In genomic region chr19:12880551-12881171, GRCh38 we compare ENCODE assay signal across 8 cellular contexts. TPM values are rescaled to one million over a fixed set of nuclear protein-coding genes. Genes with fewer than 3 reads are reported as not detected.
DNase-seq lines count a peak whose midpoint lies in the region; ATAC-seq lines count a peak whose summit lies in the region.

No MANE protein-coding gene starts in this region.

- peak overlapping the region; percentile 63 to 96 (median 92) for H3K27ac Mint-ChIP-seq in CD8-positive, alpha-beta memory T cell
- H3K27ac Mint-ChIP-seq in central memory CD8-positive, alpha-beta T cell (ENCODE audit: low read depth) = peak overlapping the region; percentile 68

- POLR2A ChIA-PET in CD8-positive, alpha-beta memory T cell (lab: Charles Lee) = interaction anchor here (0.7 to 2.0 kb wide), 4 partner anchors 11 to 85 kb away, joined by 3 to 8 read pairs (median 4); partner anchors contain the start of gene GCDH

- ATAC-seq in GM21423 (IDR thresholded peaks at IDR 0.05; ENCODE audit: unreplicated experiment) = peak; percentile 11
- ATAC-seq in central memory CD8-positive, alpha-beta T cell (replicated peaks; ENCODE audit: extremely low read depth, poor library complexity, severe bottlenecking) = no peak
- peak; percentile 46 for ATAC-seq in left lobe of liver

- H3K4me3 ChIP-seq in CD8-positive, alpha-beta memory T cell (ENCODE audit: low read length) = peak overlapping the region; percentile 89

- H3K36me3 ChIP-seq in CD8-positive, alpha-beta memory T cell (ENCODE audit: insufficient read depth, low read length) = peaks cover 14% of the 10 kb centered on the region

- no peaks in the 10 kb centered on the region for H3K9me3 ChIP-seq in CD8-positive, alpha-beta memory T cell (ENCODE audit: low read length)

- no peaks in the 10 kb centered on the region for H3K27me3 ChIP-seq in CD8-positive, alpha-beta memory T cell (ENCODE audit: insufficient read depth, low read length, poor library complexity, severe bottlenecking)

- peaks cover 23 to 36% (median 25%) of the 10 kb centered on the region in 3 donors for H3K4me1 Mint-ChIP-seq in CD8-positive, alpha-beta memory T cell
- H3K4me1 Mint-ChIP-seq in central memory CD8-positive, alpha-beta T cell = peaks cover 31% of the 10 kb centered on the region

- H3K9me3 Mint-ChIP-seq in CD8-positive, alpha-beta memory T cell = no peaks in the 10 kb centered on the region
- H3K9me3 Mint-ChIP-seq in central memory CD8-positive, alpha-beta T cell = no peaks in the 10 kb centered on the region

- peak overlapping the region; percentile 87 to 96 (median 89) for H3K4me3 Mint-ChIP-seq in CD8-positive, alpha-beta memory T cell
- peak overlapping the region; percentile 84 for H3K4me3 Mint-ChIP-seq in central memory CD8-positive, alpha-beta T cell

- H3K4me1 ChIP-seq in CD8-positive, alpha-beta memory T cell (ENCODE audit: insufficient read depth, low read length) = peaks cover 17% of the 10 kb centered on the region

- DNase-seq in CD8-positive, alpha-beta memory T cell = peak in 1 of 5 donors; percentile 45
- DNase-seq in NCI-H146 treated with DMSO at 0.1 percent for 48 hours (lab: John Stamatoyannopoulos, UW; ENCODE audit: unreplicated experiment) (peak; percentile 42), left lobe of liver (ENCODE audit: low spot score) (peak; percentile 55), GOT3 (lab: John Stamatoyannopoulos, UW) (no peak), HPDE6-E6E7 (ENCODE audit: extremely low spot score) (no peak)
- DNase-seq in central memory CD8-positive, alpha-beta T cell (ENCODE audit: low spot score in 2 of 2) = no peak

- peaks cover 0 to 32% (median 0%) of the 10 kb centered on the region in 3 donors for H3K36me3 Mint-ChIP-seq in CD8-positive, alpha-beta memory T cell
- peaks cover 25% of the 10 kb centered on the region for H3K36me3 Mint-ChIP-seq in central memory CD8-positive, alpha-beta T cell (ENCODE audit: insufficient read depth)

- H3K27ac ChIP-seq in CD8-positive, alpha-beta memory T cell (ENCODE audit: low read depth, low read length) = peak overlapping the region; percentile 83
- H3K27ac ChIP-seq in temporal lobe (ENCODE audit: low read depth, low read length) = peak overlapping the region; percentile 76

- CTCF ChIA-PET in CD8-positive, alpha-beta memory T cell (lab: Charles Lee) = interaction anchor here (0.8 to 8.4 kb wide), 6 partner anchors 10 to 204 kb away, joined by 3 to 117 read pairs (median 3); no protein-coding TSS in a partner anchor

- H3K27me3 Mint-ChIP-seq in CD8-positive, alpha-beta memory T cell = no peaks in the 10 kb centered on the region
- H3K27me3 Mint-ChIP-seq in central memory CD8-positive, alpha-beta T cell = no peaks in the 10 kb centered on the region

RNA-seq across cellular contexts. Expression of gene DNASE2, which starts 0.6 kb away (rescaled TPM):
- 10 to 100 TPM; 20.7 to 22.4 TPM for total RNA-seq in CD8-positive, alpha-beta memory T cell
- 61.6 TPM for polyA plus RNA-seq in CD8-positive, alpha-beta memory T cell
- total RNA-seq in left lobe of liver (22.3 TPM), temporal lobe (2.5 TPM)

RNA-seq across cellular contexts. Expression of gene KLF1, which starts 6.3 kb away (rescaled TPM):
- total RNA-seq in CD8-positive, alpha-beta memory T cell = under 1 TPM; 0.84 to 0.90 TPM
- not detected for polyA plus RNA-seq in CD8-positive, alpha-beta memory T cell
- 0.35 TPM for total RNA-seq in left lobe of liver
- 0.25 TPM for total RNA-seq in temporal lobe

RNA-seq across cellular contexts. Expression of gene GCDH, which starts 10.3 kb away (rescaled TPM):
- total RNA-seq in CD8-positive, alpha-beta memory T cell = 10 to 100 TPM; 59.4 to 60.1 TPM
- polyA plus RNA-seq in CD8-positive, alpha-beta memory T cell = 19.7 TPM
- 109 TPM for total RNA-seq in left lobe of liver
- 16.7 TPM for total RNA-seq in temporal lobe

RNA-seq across cellular contexts. Expression of gene SYCE2, which starts 38.4 kb away (rescaled TPM):
- 1 to 10 TPM; 1.5 to 2.1 TPM for total RNA-seq in CD8-positive, alpha-beta memory T cell
- polyA plus RNA-seq in CD8-positive, alpha-beta memory T cell = not detected
- not detected for total RNA-seq in left lobe of liver
- 0.25 TPM for total RNA-seq in temporal lobe

RNA-seq across cellular contexts. Expression of gene MAST1, which starts 42.3 kb away (rescaled TPM):
- total RNA-seq in CD8-positive, alpha-beta memory T cell = under 1 TPM; 0.24 to 0.38 TPM
- polyA plus RNA-seq in CD8-positive, alpha-beta memory T cell = 1.2 TPM
- total RNA-seq in left lobe of liver = 0.86 TPM
- total RNA-seq in temporal lobe = 67.4 TPM

Comparison
In these comparisons a context has a peak if more than half of its experiments do, and no peak if none do; other contexts are left out.
1. DNase-seq: peak in NCI-H146 treated with DMSO at 0.1 percent for 48 hours (single experiment) and left lobe of liver (single experiment); none in central memory CD8-positive, alpha-beta T cell (0 of 2), GOT3 (single experiment) and HPDE6-E6E7 (single experiment).